In the genomic region with DNA sequence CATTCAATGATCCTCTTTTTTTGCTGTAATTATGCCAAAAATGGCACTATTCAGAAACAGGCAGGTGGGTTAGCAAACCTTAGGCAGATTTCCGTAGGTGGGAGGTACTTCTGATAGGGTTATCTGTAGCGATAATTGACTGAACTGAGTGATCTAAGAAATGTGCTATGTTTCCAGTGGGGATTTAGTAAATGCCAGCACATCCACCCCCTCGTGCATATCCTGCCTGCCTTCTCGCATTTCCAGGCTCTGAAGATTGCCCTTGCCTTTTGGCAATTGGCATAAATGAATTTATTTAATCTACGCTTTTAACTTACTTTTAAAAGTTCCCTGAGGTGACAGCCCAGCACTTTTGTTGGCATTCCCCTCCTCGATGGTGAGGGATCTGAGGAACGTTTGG, we compare ENCODE assay signal across 32 cellular contexts. TPM values are rescaled to one million over a fixed set of nuclear protein-coding genes. Genes with fewer than 3 reads are reported as not detected.
"Had no signal": no experiment of that assay in that cellular context is flagged by ENCODE, and none has a peak within 500 bp of the region (broad histone marks: within the 10 kb centered on the region; RNA-seq: fewer than 3 reads in every experiment).

No MANE protein-coding gene starts in this region.

- DNase-seq: central memory CD4-positive, alpha-beta T cell; dorsolateral prefrontal cortex; effector CD4-positive, alpha-beta T cell; foreskin fibroblast; gastrocnemius medialis; kidney; midbrain; naive thymus-derived CD8-positive, alpha-beta T cell; nephron progenitor cell; occipital lobe; ovary; spleen; stimulated activated CD4-positive, alpha-beta T cell treated with anti-CD3 and anti-CD28 coated beads, Interleukin-4, amount 100 ng/mL, for 4 hours; stimulated activated naive B cell treated with anti-CD40 and anti-IgM and Interleukin-4, amounts not matched to agents 10 μg/mL and 1 μg/mL and 100 μg/mL, for 72 hours; stimulated activated naive CD8-positive, alpha-beta T cell treated with anti-CD3 and anti-CD28 coated beads, Interleukin-15, amount 100 ng/mL, for 72 hours; transverse colon; upper lobe of right lung; uterus had no signal

- H3K36me3 Mint-ChIP-seq: memory B cell; naive thymus-derived CD8-positive, alpha-beta T cell; stimulated activated naive B cell treated with anti-CD40 and anti-IgM and Interleukin-4, amounts not matched to agents 10 μg/mL and 1 μg/mL and 100 μg/mL, for 72 hours had no signal

- H3K27me3 ChIP-seq: dorsolateral prefrontal cortex, gastrocnemius medialis, hepatocyte, ovary, spleen, suprapubic skin, transverse colon, upper lobe of right lung, uterus had no signal

- H3K27ac Mint-ChIP-seq: memory B cell; naive thymus-derived CD8-positive, alpha-beta T cell; nephron progenitor cell; stimulated activated naive B cell treated with anti-CD40 and anti-IgM and Interleukin-4, amounts not matched to agents 10 μg/mL and 1 μg/mL and 100 μg/mL, for 72 hours; stimulated activated naive CD8-positive, alpha-beta T cell treated with anti-CD3 and anti-CD28 coated beads, Interleukin-15, amount 100 ng/mL, for 72 hours had no signal

- H3K4me1 Mint-ChIP-seq: memory B cell; naive thymus-derived CD8-positive, alpha-beta T cell; stimulated activated naive B cell treated with anti-CD40 and anti-IgM and Interleukin-4, amounts not matched to agents 10 μg/mL and 1 μg/mL and 100 μg/mL, for 72 hours; stimulated activated naive CD8-positive, alpha-beta T cell treated with anti-CD3 and anti-CD28 coated beads, Interleukin-15, amount 100 ng/mL, for 72 hours had no signal

- H3K9me3 Mint-ChIP-seq: nephron progenitor cell; stimulated activated naive B cell treated with anti-CD40 and anti-IgM and Interleukin-4, amounts not matched to agents 10 μg/mL and 1 μg/mL and 100 μg/mL, for 72 hours had no signal

- H3K36me3 ChIP-seq: gastrocnemius medialis, ovary, spleen, suprapubic skin, transverse colon, upper lobe of right lung, uterus had no signal

- ATAC-seq: esophagus mucosa; gastrocnemius medialis; left lobe of liver; naive thymus-derived CD8-positive, alpha-beta T cell; sciatic nerve; stimulated activated naive B cell treated with anti-CD40 and anti-IgM and Interleukin-4, amounts not matched to agents 10 μg/mL and 1 μg/mL and 100 μg/mL, for 72 hours; stimulated activated naive CD8-positive, alpha-beta T cell treated with anti-CD3 and anti-CD28 coated beads, Interleukin-15, amount 100 ng/mL, for 72 hours; upper lobe of right lung had no signal

- H3K4me3 Mint-ChIP-seq: memory B cell; naive thymus-derived CD8-positive, alpha-beta T cell; nephron progenitor cell; stimulated activated naive B cell treated with anti-CD40 and anti-IgM and Interleukin-4, amounts not matched to agents 10 μg/mL and 1 μg/mL and 100 μg/mL, for 72 hours; stimulated activated naive CD8-positive, alpha-beta T cell treated with anti-CD3 and anti-CD28 coated beads, Interleukin-15, amount 100 ng/mL, for 72 hours had no signal

- H3K4me3 ChIP-seq: dorsolateral prefrontal cortex, gastrocnemius medialis, hepatocyte, lung, ovary, spleen, suprapubic skin, transverse colon, upper lobe of right lung, uterus had no signal

- H3K4me2 ChIP-seq: hepatocyte had no signal

- H3K4me1 ChIP-seq: gastrocnemius medialis, spleen, suprapubic skin, transverse colon, upper lobe of right lung, uterus had no signal

- H3K27ac ChIP-seq: dorsolateral prefrontal cortex, epithelial cell of prostate, gastrocnemius medialis, hepatocyte, ovary, spleen, suprapubic skin, transverse colon, upper lobe of right lung, uterus had no signal

- H3K79me2 ChIP-seq: hepatocyte had no signal

- H3K27me3 Mint-ChIP-seq: memory B cell; naive thymus-derived CD8-positive, alpha-beta T cell; stimulated activated naive B cell treated with anti-CD40 and anti-IgM and Interleukin-4, amounts not matched to agents 10 μg/mL and 1 μg/mL and 100 μg/mL, for 72 hours; stimulated activated naive CD8-positive, alpha-beta T cell treated with anti-CD3 and anti-CD28 coated beads, Interleukin-15, amount 100 ng/mL, for 72 hours had no signal

- H3K9me3 ChIP-seq: gastrocnemius medialis, ovary, suprapubic skin, transverse colon, upper lobe of right lung, uterus had no signal

RNA-seq across cellular contexts. Expression of a gene that starts 0.6 kb away (rescaled TPM):
- total RNA-seq: cerebellum; esophagus mucosa; gastrocnemius medialis; glomerular endothelial cell; left lobe of liver; liver; lung; naive thymus-derived CD8-positive, alpha-beta T cell; occipital lobe; posterior vena cava; pulmonary artery endothelial cell; sciatic nerve; spleen; suprapubic skin; transverse colon; upper lobe of right lung; uterus had no signal
- polyA plus RNA-seq: liver; lung; naive thymus-derived CD8-positive, alpha-beta T cell; thymus had no signal
